In genomic region chr6:25628471-25629201, GRCh38 we compare ENCODE assay signal across 1 cellular context.
A peak's percentile ranks its signal among the peaks of the same experiment; 100 is the strongest.
TF ChIP-seq lines count a peak whose summit lies in the region.

No MANE protein-coding gene starts in this region.

TF ChIP-seq in HepG2, 621 proteins besides CTCF, POLR2A, EP300 and RAD21 (continued from another document and continues in another):
- TF ChIP-seq ZNF558 (CRISPR knock-in tag; IDR thresholded peaks at IDR 0.05; ENCODE audit: borderline replicate concordance) (no peak), ZFP36 (IDR thresholded peaks at IDR 0.05; ENCODE audit: borderline replicate concordance, low read depth, low read length, partially characterized antibody) (no peak), NFYC (CRISPR knock-in tag; IDR thresholded peaks at IDR 0.05) (no peak), HMGXB4 (CRISPR knock-in tag; IDR thresholded peaks at IDR 0.05; ENCODE audit: borderline replicate concordance in 1 of 2, low read depth in 1 of 2) (no peak), IKZF4 (CRISPR knock-in tag; IDR thresholded peaks at IDR 0.05; ENCODE audit: borderline replicate concordance, low read depth, not compliant biosample characterization) (no peak), XBP1 (CRISPR knock-in tag; IDR thresholded peaks at IDR 0.05) (no peak), ZNF615 (CRISPR knock-in tag; IDR thresholded peaks at IDR 0.05; ENCODE audit: borderline replicate concordance) (no peak), ASH2L (IDR thresholded peaks at IDR 0.05; ENCODE audit: insufficient read length, low read depth, low read length) (no peak), IKZF5 (CRISPR knock-in tag; IDR thresholded peaks at IDR 0.05) (no peak), ZKSCAN5 (CRISPR knock-in tag; IDR thresholded peaks at IDR 0.05) (no peak), HMG20B (CRISPR knock-in tag; conservative IDR thresholded peaks at IDR 0.05) (no peak), ZFP90 (CRISPR knock-in tag; IDR thresholded peaks at IDR 0.05; ENCODE audit: borderline replicate concordance) (no peak), ZNF644 (CRISPR knock-in tag; IDR thresholded peaks at IDR 0.05; ENCODE audit: low read depth) (no peak), HDAC1 (CRISPR knock-in tag; IDR thresholded peaks at IDR 0.05) (peak; percentile 16; the same call in 1 of the 2 replicates), CBX5 (CRISPR knock-in tag; IDR thresholded peaks at IDR 0.05; ENCODE audit: borderline replicate concordance) (no peak), SYNCRIP (IDR thresholded peaks at IDR 0.05; ENCODE audit: insufficient read depth, low read depth, low read length) (no peak), ATF6 (CRISPR knock-in tag; conservative IDR thresholded peaks at IDR 0.05) (no peak), EHMT2 (IDR thresholded peaks at IDR 0.05; ENCODE audit: borderline replicate concordance, low read depth, low read length) (peak; percentile 68; the same call in 1 of the 2 replicates), ZSCAN31 (CRISPR knock-in tag; IDR thresholded peaks at IDR 0.05; ENCODE audit: low read depth) (no peak), STAT6 (CRISPR knock-in tag; IDR thresholded peaks at IDR 0.05; ENCODE audit: borderline replicate concordance) (no peak), ZNF710 (CRISPR knock-in tag; IDR thresholded peaks at IDR 0.05; ENCODE audit: borderline replicate concordance) (peak; percentile 17; the same call in 1 of the 2 replicates), ZNF670 (CRISPR knock-in tag; IDR thresholded peaks at IDR 0.05; ENCODE audit: borderline replicate concordance) (0 out of 2 replicates have a peak, but pooled peaks have one; percentile 10), ZNF580 (CRISPR knock-in tag; IDR thresholded peaks at IDR 0.05; ENCODE audit: borderline replicate concordance, low read depth) (no peak), TERF1 (CRISPR knock-in tag; IDR thresholded peaks at IDR 0.05) (no peak), ZNF17 (CRISPR knock-in tag; IDR thresholded peaks at IDR 0.05) (no peak), ARNTL (CRISPR knock-in tag; IDR thresholded peaks at IDR 0.05) (0 out of 2 replicates have a peak, but pooled peaks have one; percentile 43), CHCHD3 (CRISPR knock-in tag; IDR thresholded peaks at IDR 0.05) (no peak), PRDM15 (CRISPR knock-in tag; IDR thresholded peaks at IDR 0.05) (no peak), ZNF430 (CRISPR knock-in tag; IDR thresholded peaks at IDR 0.05) (0 out of 2 replicates have a peak, but pooled peaks have one; percentile 43), CEBPB (IDR thresholded peaks at IDR 0.05; ENCODE audit: borderline replicate concordance, low read depth, low read length) (no peak), ZNF619 (CRISPR knock-in tag; IDR thresholded peaks at IDR 0.05) (no peak), HOXA5 (CRISPR knock-in tag; IDR thresholded peaks at IDR 0.05) (no peak), SKIL (CRISPR knock-in tag; IDR thresholded peaks at IDR 0.05; ENCODE audit: borderline replicate concordance) (no peak), ZBTB42 (CRISPR knock-in tag; IDR thresholded peaks at IDR 0.05) (no peak)
- TF ChIP-seq, protein P1, sequence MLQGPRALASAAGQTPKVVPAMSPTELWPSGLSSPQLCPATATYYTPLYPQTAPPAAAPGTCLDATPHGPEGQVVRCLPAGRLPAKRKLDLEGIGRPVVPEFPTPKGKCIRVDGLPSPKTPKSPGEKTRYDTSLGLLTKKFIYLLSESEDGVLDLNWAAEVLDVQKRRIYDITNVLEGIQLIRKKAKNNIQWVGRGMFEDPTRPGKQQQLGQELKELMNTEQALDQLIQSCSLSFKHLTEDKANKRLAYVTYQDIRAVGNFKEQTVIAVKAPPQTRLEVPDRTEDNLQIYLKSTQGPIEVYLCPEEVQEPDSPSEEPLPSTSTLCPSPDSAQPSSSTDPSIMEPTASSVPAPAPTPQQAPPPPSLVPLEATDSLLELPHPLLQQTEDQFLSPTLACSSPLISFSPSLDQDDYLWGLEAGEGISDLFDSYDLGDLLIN (CRISPR knock-in tag; IDR thresholded peaks at IDR 0.05; ENCODE audit: borderline replicate concordance), result no peak
- TF ChIP-seq, protein P2, sequence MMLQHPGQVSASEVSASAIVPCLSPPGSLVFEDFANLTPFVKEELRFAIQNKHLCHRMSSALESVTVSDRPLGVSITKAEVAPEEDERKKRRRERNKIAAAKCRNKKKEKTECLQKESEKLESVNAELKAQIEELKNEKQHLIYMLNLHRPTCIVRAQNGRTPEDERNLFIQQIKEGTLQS (CRISPR knock-in tag; IDR thresholded peaks at IDR 0.05), result no peak
- TF ChIP-seq, protein P3, sequence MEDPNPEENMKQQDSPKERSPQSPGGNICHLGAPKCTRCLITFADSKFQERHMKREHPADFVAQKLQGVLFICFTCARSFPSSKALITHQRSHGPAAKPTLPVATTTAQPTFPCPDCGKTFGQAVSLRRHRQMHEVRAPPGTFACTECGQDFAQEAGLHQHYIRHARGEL (CRISPR knock-in tag; IDR thresholded peaks at IDR 0.05), result no peak
